Comparison of ENCODE assay signal across 8 cellular contexts in the genomic region with DNA sequence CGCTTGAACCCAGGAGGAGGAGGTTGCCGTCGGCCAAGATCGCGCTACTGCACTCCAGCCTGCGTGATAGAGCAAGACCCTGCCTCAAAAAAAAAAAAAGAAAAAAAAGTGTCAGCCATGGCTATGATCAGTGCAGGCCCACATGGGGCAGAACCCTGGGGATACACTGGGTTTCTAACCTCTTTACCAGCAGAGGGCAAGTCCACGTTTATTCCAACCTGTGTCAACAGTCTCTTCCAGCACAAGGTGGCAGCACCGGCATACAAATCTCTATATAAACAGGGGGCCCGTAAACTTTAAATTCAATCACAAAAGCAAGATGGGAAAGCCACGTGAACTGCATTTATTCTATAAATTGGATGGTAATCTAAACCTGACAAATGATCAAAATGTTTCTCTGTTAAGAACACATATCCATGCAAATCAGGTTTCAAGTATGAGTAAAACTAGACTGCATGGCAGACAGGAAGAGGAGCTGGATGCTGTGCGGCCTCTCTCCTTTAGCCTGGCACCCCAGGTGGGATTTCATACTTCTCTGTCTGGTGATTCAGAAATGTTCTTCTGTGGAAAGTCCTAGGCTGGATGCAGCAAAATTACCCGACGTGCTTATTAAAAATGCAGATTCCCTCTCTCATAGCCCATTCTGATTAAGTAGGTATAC. TPM values are rescaled to one million over a fixed set of nuclear protein-coding genes. Genes with fewer than 3 reads are reported as not detected.
DNase-seq lines count a peak whose midpoint lies in the region; ATAC-seq, FAIRE-seq and TF ChIP-seq lines count a peak whose summit lies in the region.

No MANE protein-coding gene starts in this region.

- H3K4me3 ChIP-seq in DOHH2 (ENCODE audit: low read length) (no peak overlapping the region), SK-N-SH (ENCODE audit: low read depth in 2 of 2, low read length in 1 of 2) (peak overlapping the region in 1 of 2 experiments; percentile 11; a peak in 1 of 4 replicates)

- peak; percentile 96 for TF ChIP-seq RAD21 in SK-N-SH (IDR thresholded peaks at IDR 0.05; ENCODE audit: low read length)

- peaks cover 21% of the 10 kb centered on the region for H3K27me3 Mint-ChIP-seq in activated naive CD4-positive, alpha-beta T cell treated with anti-CD3 and anti-CD28 coated beads, Interleukin-2, amount 10 ng/mL, durations not matched to agents 7 days and 5 days
- H3K27me3 Mint-ChIP-seq in glutamatergic neuron (ENCODE audit: unreplicated experiment) = no peaks in the 10 kb centered on the region

- H3K9ac ChIP-seq in SK-N-SH = no peak overlapping the region

- H3K79me2 ChIP-seq in DOHH2 (ENCODE audit: control insufficient read depth, low read length) (no peaks in the 10 kb centered on the region), SK-N-SH (ENCODE audit: insufficient read depth) (no peaks in the 10 kb centered on the region)

- TF ChIP-seq CTCF in DOHH2 (IDR thresholded peaks at IDR 0.05; ENCODE audit: low read depth, low read length, poor library complexity, severe bottlenecking) (peak; percentile 99), SK-N-SH (IDR thresholded peaks at IDR 0.05) (peak; percentile 100), glutamatergic neuron (IDR thresholded peaks at IDR 0.05; ENCODE audit: partially characterized antibody, unreplicated experiment) (peak; percentile 79)

- no peak overlapping the region for H3K4me3 Mint-ChIP-seq in activated naive CD4-positive, alpha-beta T cell treated with anti-CD3 and anti-CD28 coated beads, Interleukin-2, amount 10 ng/mL, durations not matched to agents 7 days and 5 days
- no peak overlapping the region for H3K4me3 Mint-ChIP-seq in glutamatergic neuron (ENCODE audit: unreplicated experiment)

- DNase-seq in H54 (ENCODE audit: insufficient read length, low spot score) (peak; percentile 73), NCI-H1092 treated with DMSO at 0.1 percent for 48 hours (lab: John Stamatoyannopoulos, UW) (peak; percentile 95), SK-N-SH (peak; percentile 77), glutamatergic neuron (peak; percentile 69), pons (ENCODE audit: low spot score) (peak; percentile 90)
- peak; percentile 85 for DNase-seq in activated naive CD4-positive, alpha-beta T cell treated with anti-CD3 and anti-CD28 coated beads, Interleukin-2, amount 10 ng/mL, durations not matched to agents 7 days and 5 days

- H3F3A ChIP-seq in DOHH2 (ENCODE audit: control insufficient read depth, insufficient read depth) (no peaks in the 10 kb centered on the region), SK-N-SH (replicated peaks; ENCODE audit: insufficient read depth) (peaks cover 19% of the 10 kb centered on the region)

- no peaks in the 10 kb centered on the region for H3K9me2 ChIP-seq in DOHH2 (replicated peaks; ENCODE audit: control insufficient read depth, low read length)
- H3K9me2 ChIP-seq in SK-N-SH = no peaks in the 10 kb centered on the region

- H3K27ac ChIP-seq in DOHH2 (ENCODE audit: low read depth, low read length) (no peak overlapping the region), SK-N-SH (ENCODE audit: low read depth in 2 of 2, low read length in 1 of 2) (peak overlapping the region in 1 of 2 experiments; percentile 89; a peak in 1 of 4 replicates)

- peaks cover 48% of the 10 kb centered on the region for H3K4me1 Mint-ChIP-seq in activated naive CD4-positive, alpha-beta T cell treated with anti-CD3 and anti-CD28 coated beads, Interleukin-2, amount 10 ng/mL, durations not matched to agents 7 days and 5 days
- H3K4me1 Mint-ChIP-seq in glutamatergic neuron (ENCODE audit: low read depth, unreplicated experiment) = peaks cover 15% of the 10 kb centered on the region

- CTCF ChIA-PET in SK-N-SH (lab: Yijun Ruan, JAX) = interaction anchor here (0.6 to 13.3 kb wide), 61 partner anchors 8 to 1705 kb away, joined by 3 to 268 read pairs (median 4); a partner anchor contains a TSS
- CTCF ChIA-PET in activated naive CD4-positive, alpha-beta T cell treated with anti-CD3 and anti-CD28 coated beads, Interleukin-2, amount 10 ng/mL, durations not matched to agents 7 days and 5 days (lab: Charles Lee) = interaction anchor here (0.6 to 15.4 kb wide), 23 partner anchors 9 to 496 kb away, joined by 3 to 443 read pairs (median 5); a partner anchor contains a TSS

- FAIRE-seq in H54 (lab: Jason Lieb, UNC) = no peak

- no peak for ATAC-seq in GM18519 (IDR thresholded peaks at IDR 0.05; ENCODE audit: low FRiP score, unreplicated experiment)

- no peak overlapping the region for H2AFZ ChIP-seq in SK-N-SH (ENCODE audit: low read depth)

- H3K9me3 ChIP-seq in DOHH2 (ENCODE audit: control insufficient read depth, insufficient read depth, low read length) (no peaks in the 10 kb centered on the region), SK-N-SH (no peaks in the 10 kb centered on the region)

- H3K27me3 ChIP-seq in DOHH2 (ENCODE audit: control insufficient read depth, low read length) (peaks cover 27% of the 10 kb centered on the region), SK-N-SH (ENCODE audit: insufficient read depth) (peaks cover 21% of the 10 kb centered on the region; the same call in 1 of the 2 replicates)

- no peaks in the 10 kb centered on the region for H3K36me3 Mint-ChIP-seq in activated naive CD4-positive, alpha-beta T cell treated with anti-CD3 and anti-CD28 coated beads, Interleukin-2, amount 10 ng/mL, durations not matched to agents 7 days and 5 days
- H3K36me3 Mint-ChIP-seq in glutamatergic neuron (ENCODE audit: unreplicated experiment) = no peaks in the 10 kb centered on the region

- H3K4me1 ChIP-seq in DOHH2 (ENCODE audit: control insufficient read depth, low read length) (peaks cover 41% of the 10 kb centered on the region), SK-N-SH (ENCODE audit: control insufficient read depth in 1 of 2, insufficient read depth in 2 of 2, low read depth in 1 of 2, low read length in 1 of 2) (peaks cover 4 to 19% of the 10 kb centered on the region in 2 experiments; a peak in 2 of 4 replicates)

- no peak overlapping the region for H3K27ac Mint-ChIP-seq in activated naive CD4-positive, alpha-beta T cell treated with anti-CD3 and anti-CD28 coated beads, Interleukin-2, amount 10 ng/mL, durations not matched to agents 7 days and 5 days
- H3K27ac Mint-ChIP-seq in glutamatergic neuron (ENCODE audit: unreplicated experiment) = no peak overlapping the region

- POLR2A ChIA-PET in SK-N-SH (lab: Yijun Ruan, JAX) = no interaction called here

- TF ChIP-seq EP300 in SK-N-SH (IDR thresholded peaks at IDR 0.05; ENCODE audit: borderline replicate concordance in 1 of 2, low read depth in 1 of 2, low read length in 1 of 2) = no peak

- H3K4me2 ChIP-seq in DOHH2 (ENCODE audit: low read length) (peak overlapping the region; percentile 28), SK-N-SH (no peak overlapping the region)

- 18% methylated on average over 13 of the region's 13 CpGs for whole genome bisulfite sequencing in SK-N-SH (ENCODE audit: low lambda C conversion rate)

- no peaks in the 10 kb centered on the region for H3K9me3 Mint-ChIP-seq in activated naive CD4-positive, alpha-beta T cell treated with anti-CD3 and anti-CD28 coated beads, Interleukin-2, amount 10 ng/mL, durations not matched to agents 7 days and 5 days
- no peaks in the 10 kb centered on the region for H3K9me3 Mint-ChIP-seq in glutamatergic neuron (ENCODE audit: unreplicated experiment)

- H4K20me1 ChIP-seq in DOHH2 (ENCODE audit: control insufficient read depth, insufficient read depth, low read depth, low read length) = no peaks in the 10 kb centered on the region
- no peaks in the 10 kb centered on the region for H4K20me1 ChIP-seq in SK-N-SH (ENCODE audit: insufficient read depth)

- H3K36me3 ChIP-seq in DOHH2 (ENCODE audit: control insufficient read depth, low read length) = no peaks in the 10 kb centered on the region
- no peaks in the 10 kb centered on the region for H3K36me3 ChIP-seq in SK-N-SH (replicated peaks in 1 of 2; ENCODE audit: control insufficient read depth in 1 of 2, insufficient read depth in 2 of 2, low read length in 1 of 2)

- TF ChIP-seq POLR2A in H54 (IDR thresholded peaks at IDR 0.05; ENCODE audit: low read depth, low read length) = no peak

TF ChIP-seq in SK-N-SH, 30 proteins besides CTCF, POLR2A, EP300 and RAD21 (continues in another document):
- TF ChIP-seq, protein P1, sequence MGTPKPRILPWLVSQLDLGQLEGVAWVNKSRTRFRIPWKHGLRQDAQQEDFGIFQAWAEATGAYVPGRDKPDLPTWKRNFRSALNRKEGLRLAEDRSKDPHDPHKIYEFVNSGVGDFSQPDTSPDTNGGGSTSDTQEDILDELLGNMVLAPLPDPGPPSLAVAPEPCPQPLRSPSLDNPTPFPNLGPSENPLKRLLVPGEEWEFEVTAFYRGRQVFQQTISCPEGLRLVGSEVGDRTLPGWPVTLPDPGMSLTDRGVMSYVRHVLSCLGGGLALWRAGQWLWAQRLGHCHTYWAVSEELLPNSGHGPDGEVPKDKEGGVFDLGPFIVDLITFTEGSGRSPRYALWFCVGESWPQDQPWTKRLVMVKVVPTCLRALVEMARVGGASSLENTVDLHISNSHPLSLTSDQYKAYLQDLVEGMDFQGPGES (IDR thresholded peaks at IDR 0.05; ENCODE audit: low read depth, low read length) = no peak
- no peak for TF ChIP-seq FOXJ3 (CRISPR knock-in tag; IDR thresholded peaks at IDR 0.05)
- peak; percentile 28; the same call in 1 of the 2 replicates for TF ChIP-seq RCOR1 (IDR thresholded peaks at IDR 0.05; ENCODE audit: low read length)
- TF ChIP-seq MXI1 (IDR thresholded peaks at IDR 0.05; ENCODE audit: low read depth, low read length) = no peak
- peak; percentile 41; the same call in 1 of the 2 replicates for TF ChIP-seq SIN3A (IDR thresholded peaks at IDR 0.05; ENCODE audit: borderline replicate concordance, low read depth, low read length)
- TF ChIP-seq YY1 (IDR thresholded peaks at IDR 0.05; ENCODE audit: low read depth) = no peak
- TF ChIP-seq SMC3 (IDR thresholded peaks at IDR 0.05; ENCODE audit: low read depth, low read length) = peak; percentile 96
- no peak for TF ChIP-seq JUND (IDR thresholded peaks at IDR 0.05)
- TF ChIP-seq, protein P2, sequence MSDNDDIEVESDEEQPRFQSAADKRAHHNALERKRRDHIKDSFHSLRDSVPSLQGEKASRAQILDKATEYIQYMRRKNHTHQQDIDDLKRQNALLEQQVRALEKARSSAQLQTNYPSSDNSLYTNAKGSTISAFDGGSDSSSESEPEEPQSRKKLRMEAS (IDR thresholded peaks at IDR 0.05; ENCODE audit: low read depth) = no peak
- TF ChIP-seq, protein P3, sequence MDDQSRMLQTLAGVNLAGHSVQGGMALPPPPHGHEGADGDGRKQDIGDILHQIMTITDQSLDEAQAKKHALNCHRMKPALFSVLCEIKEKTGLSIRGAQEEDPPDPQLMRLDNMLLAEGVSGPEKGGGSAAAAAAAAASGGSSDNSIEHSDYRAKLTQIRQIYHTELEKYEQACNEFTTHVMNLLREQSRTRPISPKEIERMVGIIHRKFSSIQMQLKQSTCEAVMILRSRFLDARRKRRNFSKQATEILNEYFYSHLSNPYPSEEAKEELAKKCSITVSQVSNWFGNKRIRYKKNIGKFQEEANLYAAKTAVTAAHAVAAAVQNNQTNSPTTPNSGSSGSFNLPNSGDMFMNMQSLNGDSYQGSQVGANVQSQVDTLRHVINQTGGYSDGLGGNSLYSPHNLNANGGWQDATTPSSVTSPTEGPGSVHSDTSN (IDR thresholded peaks at IDR 0.05) = no peak

RNA-seq across cellular contexts. Expression of a gene that starts 60.0 kb away (rescaled TPM):
- polyA plus RNA-seq in SK-N-SH (2012; rRNA removed) = 14.7 and 16.6 TPM in 2 replicates
- 20.5 and 21.4 TPM in 2 replicates for polyA plus RNA-seq in SK-N-SH (2012; cell fraction: cytosol; rRNA removed)
- polyA plus RNA-seq in SK-N-SH (2012; cell fraction: nucleus; rRNA removed) = 5.5 and 9.3 TPM in 2 replicates
- not detected for total RNA-seq in glutamatergic neuron (ENCODE audit: unreplicated experiment)
